Comparison of ENCODE assay signal across 9 cellular contexts in genomic region chr20:33653900-33654596, GRCh38. TPM values are rescaled to one million over a fixed set of nuclear protein-coding genes. Genes with fewer than 3 reads are reported as not detected.
DNase-seq lines count a peak whose midpoint lies in the region; ATAC-seq and TF ChIP-seq lines count a peak whose summit lies in the region.
"Had no signal": no experiment of that assay in that cellular context is flagged by ENCODE, and none has a peak within 500 bp of the region (broad histone marks: within the 10 kb centered on the region; RNA-seq: fewer than 3 reads in every experiment).

No MANE protein-coding gene starts in this region.

- H3K9me3 Mint-ChIP-seq in mesothelial cell of epicardium = no peaks in the 10 kb centered on the region
- H3K9me3 Mint-ChIP-seq: stimulated activated effector memory CD8-positive, alpha-beta T cell treated with anti-CD3 and anti-CD28 coated beads, Interleukin-12 subunit alpha, Interleukin-12 subunit beta, amount 100 ng/mL, for 72 hours had no signal

- peaks cover 60% of the 10 kb centered on the region for H3K4me1 Mint-ChIP-seq in mesothelial cell of epicardium

- no peaks in the 10 kb centered on the region for H3K27me3 ChIP-seq in adipocyte (replicated peaks; ENCODE audit: control insufficient read depth, insufficient read depth, low read length)

- H3K9ac ChIP-seq in adipocyte (ENCODE audit: low read length) = peak overlapping the region; percentile 43

- peaks cover under 1% of the 10 kb centered on the region for H3K36me3 Mint-ChIP-seq in mesothelial cell of epicardium
- H3K36me3 Mint-ChIP-seq: stimulated activated effector memory CD8-positive, alpha-beta T cell treated with anti-CD3 and anti-CD28 coated beads, Interleukin-12 subunit alpha, Interleukin-12 subunit beta, amount 100 ng/mL, for 72 hours had no signal

- peaks cover 13% of the 10 kb centered on the region for H3K4me1 ChIP-seq in adipocyte (ENCODE audit: control insufficient read depth, insufficient read depth, low read length)

- TF ChIP-seq CTCF in mesothelial cell of epicardium (IDR thresholded peaks at IDR 0.05; ENCODE audit: unreplicated experiment) = no peak

- peak overlapping the region; percentile 80 for H3K27ac Mint-ChIP-seq in mesothelial cell of epicardium

- DNase-seq in D341Med (ENCODE audit: low spot score) (peak; percentile 28), NCI-H187 treated with DMSO at 0.1 percent for 48 hours (lab: John Stamatoyannopoulos, UW) (peak; percentile 97), adipocyte (ENCODE audit: low read depth) (no peak), mesothelial cell of epicardium (ENCODE audit: low spot score in 2 of 2, unreplicated experiment in 2 of 2) (no peak), NCI-H82 (lab: John Stamatoyannopoulos, UW) (no peak), occipital lobe (lab: John Stamatoyannopoulos, UW) (no peak)
- no peak for DNase-seq in activated CD4-positive, alpha-beta T cell treated with anti-CD3 and anti-CD28 coated beads, Interleukin-2, amount 50 U/mL, for 4 hours

- no peak for ATAC-seq in HG02642 (IDR thresholded peaks at IDR 0.05; ENCODE audit: poor library complexity, unreplicated experiment)

- H3K4me3 ChIP-seq in adipocyte (ENCODE audit: low read length) = no peak overlapping the region

- H3K36me3 ChIP-seq in adipocyte (ENCODE audit: control insufficient read depth, insufficient read depth, low read length, severe bottlenecking) = peaks cover 24% of the 10 kb centered on the region

- no peaks in the 10 kb centered on the region for H3K9me3 ChIP-seq in adipocyte (ENCODE audit: control insufficient read depth, low read length)

- H3K27me3 Mint-ChIP-seq in mesothelial cell of epicardium (ENCODE audit: low read depth) = no peaks in the 10 kb centered on the region

- no peak overlapping the region for H3K4me3 Mint-ChIP-seq in mesothelial cell of epicardium

RNA-seq across cellular contexts. Expression of gene C20orf144, which starts 8.1 kb away (rescaled TPM):
- total RNA-seq in mesothelial cell of epicardium (0.09 to 0.20 TPM (median 0.11 TPM) in 3 replicates), occipital lobe (not detected)

RNA-seq across cellular contexts. Expression of gene ACTL10, which starts 12.7 kb away (rescaled TPM):
- total RNA-seq in mesothelial cell of epicardium = 0.63 to 0.86 TPM (median 0.66 TPM) in 3 replicates
- 1.1 TPM for total RNA-seq in occipital lobe

RNA-seq across cellular contexts. Expression of gene NECAB3, which starts 20.2 kb away (rescaled TPM):
- total RNA-seq in mesothelial cell of epicardium (58.4 to 60.1 TPM (median 58.6 TPM) in 3 replicates), occipital lobe (27.8 TPM)

RNA-seq across cellular contexts. Expression of gene E2F1, which starts 32.1 kb away (rescaled TPM):
- 16.7 to 18.1 TPM (median 16.9 TPM) in 3 replicates for total RNA-seq in mesothelial cell of epicardium
- 2.2 TPM for total RNA-seq in occipital lobe

Comparison
In these comparisons a context has a peak if more than half of its experiments do, and no peak if none do; other contexts are left out.
1. DNase-seq: peak in D341Med (single experiment) and NCI-H187 treated with DMSO at 0.1 percent for 48 hours (single experiment); none in adipocyte (single experiment), mesothelial cell of epicardium (0 of 2), NCI-H82 (single experiment), occipital lobe (single experiment) and activated CD4-positive, alpha-beta T cell treated with anti-CD3 and anti-CD28 coated beads, Interleukin-2, amount 50 U/mL, for 4 hours (0 of 2).